27 cellular contexts compared by ENCODE assay signal in genomic region chrX:124393238-124393637, GRCh38. TPM values are rescaled to one million over a fixed set of nuclear protein-coding genes. Genes with fewer than 3 reads are reported as not detected.
DNase-seq lines count a peak whose midpoint lies in the region; ATAC-seq and TF ChIP-seq lines count a peak whose summit lies in the region.
"Had no signal": no experiment of that assay in that cellular context is flagged by ENCODE, and none has a peak within 500 bp of the region (broad histone marks: within the 10 kb centered on the region; RNA-seq: fewer than 3 reads in every experiment).

No MANE protein-coding gene starts in this region.

- ATAC-seq in activated naive CD4-positive, alpha-beta T cell treated with anti-CD3 and anti-CD28 coated beads, Interleukin-2, amount 50 U/mL, for 72 hours = peak; percentile 49 to 52
- ATAC-seq in GM18868 (IDR thresholded peaks at IDR 0.05; ENCODE audit: unreplicated experiment) = no peak
- ATAC-seq: foreskin keratinocyte, heart left ventricle, mucosa of descending colon had no signal

- no peak for TF ChIP-seq CTCF in NB4 (IDR thresholded peaks at IDR 0.05; ENCODE audit: low read depth, low read length)

- no peaks in the 10 kb centered on the region for H3K27me3 Mint-ChIP-seq in T-helper 2 cell treated with Interferon-gamma antibody and Interleukin-4, amounts not matched to agents 5 μg/mL and 100 μg/mL, for 36 hours (ENCODE audit: low read depth)

- peaks cover 22% of the 10 kb centered on the region for H3K4me1 Mint-ChIP-seq in T-helper 2 cell treated with Interferon-gamma antibody and Interleukin-4, amounts not matched to agents 5 μg/mL and 100 μg/mL, for 36 hours (ENCODE audit: low read depth)

- no peak for DNase-seq in activated naive CD4-positive, alpha-beta T cell treated with anti-CD3 and anti-CD28 coated beads, Interleukin-2, amount 50 U/mL, for 72 hours (ENCODE audit: low spot score in 2 of 2)
- no peak for DNase-seq in activated naive CD4-positive, alpha-beta T cell treated with Interleukin-2 at 50 U/mL for 16 hours
- DNase-seq in NB4 (ENCODE audit: low read depth) (peak; percentile 32), amniotic stem cell (lab: John Stamatoyannopoulos, UW) (no peak), midbrain (lab: John Stamatoyannopoulos, UW) (no peak)
- no peak for DNase-seq in T-helper 2 cell treated with Interferon-gamma antibody and Interleukin-4, amounts not matched to agents 5 μg/mL and 100 μg/mL, for 36 hours (ENCODE audit: low spot score)
- DNase-seq: ACHN; activated CD4-positive, alpha-beta T cell treated with anti-CD3 and anti-CD28 coated beads for 48 hours; activated effector memory CD4-positive, alpha-beta T cell treated with anti-CD3 and anti-CD28 coated beads, Interleukin-2, amount 50 U/mL, for 16 hours; COR-L47; dermis blood vessel endothelial cell; foreskin keratinocyte; GDM1; heart left ventricle; Karpas-422; mucosa of descending colon; NCI-H1694; NCI-H2171 treated with DMSO at 0.1 percent for 48 hours; NCI-H524 treated with DMSO at 0.1 percent for 48 hours; nephron progenitor cell; RPMI8226; stomach had no signal

- H3K9me3 Mint-ChIP-seq in activated naive CD4-positive, alpha-beta T cell treated with anti-CD3 and anti-CD28 coated beads, Interleukin-2, amount 50 U/mL, for 72 hours = no peaks in the 10 kb centered on the region
- no peaks in the 10 kb centered on the region for H3K9me3 Mint-ChIP-seq in T-helper 2 cell treated with Interferon-gamma antibody and Interleukin-4, amounts not matched to agents 5 μg/mL and 100 μg/mL, for 36 hours
- H3K9me3 Mint-ChIP-seq: nephron progenitor cell had no signal

- no peak overlapping the region for H3K4me3 Mint-ChIP-seq in T-helper 2 cell treated with Interferon-gamma antibody and Interleukin-4, amounts not matched to agents 5 μg/mL and 100 μg/mL, for 36 hours
- H3K4me3 Mint-ChIP-seq: nephron progenitor cell had no signal

- no peaks in the 10 kb centered on the region for H3K36me3 Mint-ChIP-seq in activated naive CD4-positive, alpha-beta T cell treated with anti-CD3 and anti-CD28 coated beads, Interleukin-2, amount 50 U/mL, for 72 hours
- H3K36me3 Mint-ChIP-seq in T-helper 2 cell treated with Interferon-gamma antibody and Interleukin-4, amounts not matched to agents 5 μg/mL and 100 μg/mL, for 36 hours (ENCODE audit: low read depth) = peaks cover 13% of the 10 kb centered on the region

- TF ChIP-seq POLR2A in NB4 (IDR thresholded peaks at IDR 0.05; ENCODE audit: extremely low read depth, insufficient read length) = no peak

- H3K27ac Mint-ChIP-seq in activated naive CD4-positive, alpha-beta T cell treated with anti-CD3 and anti-CD28 coated beads, Interleukin-2, amount 50 U/mL, for 72 hours = peak overlapping the region in 1 of 2 donors; percentile 45
- H3K27ac Mint-ChIP-seq in T-helper 2 cell treated with Interferon-gamma antibody and Interleukin-4, amounts not matched to agents 5 μg/mL and 100 μg/mL, for 36 hours = peak overlapping the region; percentile 3
- H3K27ac Mint-ChIP-seq: nephron progenitor cell had no signal

- H3K4me3 ChIP-seq in NB4 (ENCODE audit: low read depth, low read length) = no peak overlapping the region
- H3K4me3 ChIP-seq: esophagus muscularis mucosa, heart left ventricle, lung, mucosa of descending colon, stomach, tibial nerve had no signal

RNA-seq across cellular contexts. Expression of gene SH2D1A, which starts 46.9 kb away (rescaled TPM):
- total RNA-seq in activated naive CD4-positive, alpha-beta T cell treated with anti-CD3 and anti-CD28 coated beads, Interleukin-2, amount 50 U/mL, for 72 hours = 10 to 100 TPM; 30.5 to 48.9 TPM
- total RNA-seq: dermis blood vessel endothelial cell, foreskin keratinocyte, renal cortical epithelial cell had no signal
